1 cellular context compared by ENCODE assay signal in the genomic region with DNA sequence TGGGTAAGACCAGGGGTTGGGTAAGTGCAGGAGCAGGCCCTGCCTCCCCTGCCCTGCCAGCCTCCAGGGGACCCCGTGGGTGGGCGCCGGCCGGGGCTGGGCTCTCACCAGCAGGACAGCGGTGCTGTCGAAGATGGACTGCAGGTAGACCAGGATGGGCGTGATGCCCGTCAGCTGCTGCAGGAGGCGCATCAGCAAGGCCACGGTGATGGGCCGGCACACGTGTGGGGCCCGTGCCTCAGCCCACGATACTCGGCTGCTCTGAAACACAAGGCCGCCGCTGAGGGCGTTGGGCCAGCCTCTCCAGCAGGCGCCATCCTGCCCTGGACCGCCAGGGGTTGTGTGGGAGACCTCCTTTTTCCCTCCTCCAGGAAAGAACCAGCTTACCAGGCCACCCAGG.
TF ChIP-seq lines count a peak whose summit lies in the region.

No MANE protein-coding gene starts in this region.

TF ChIP-seq in HepG2, 621 proteins besides CTCF, POLR2A, EP300 and RAD21:
- TF ChIP-seq, protein P1, sequence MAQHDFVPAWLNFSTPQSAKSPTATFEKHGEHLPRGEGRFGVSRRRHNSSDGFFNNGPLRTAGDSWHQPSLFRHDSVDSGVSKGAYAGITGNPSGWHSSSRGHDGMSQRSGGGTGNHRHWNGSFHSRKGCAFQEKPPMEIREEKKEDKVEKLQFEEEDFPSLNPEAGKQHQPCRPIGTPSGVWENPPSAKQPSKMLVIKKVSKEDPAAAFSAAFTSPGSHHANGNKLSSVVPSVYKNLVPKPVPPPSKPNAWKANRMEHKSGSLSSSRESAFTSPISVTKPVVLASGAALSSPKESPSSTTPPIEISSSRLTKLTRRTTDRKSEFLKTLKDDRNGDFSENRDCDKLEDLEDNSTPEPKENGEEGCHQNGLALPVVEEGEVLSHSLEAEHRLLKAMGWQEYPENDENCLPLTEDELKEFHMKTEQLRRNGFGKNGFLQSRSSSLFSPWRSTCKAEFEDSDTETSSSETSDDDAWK (CRISPR knock-in tag; IDR thresholded peaks at IDR 0.05), result no peak
- TF ChIP-seq, protein P2, sequence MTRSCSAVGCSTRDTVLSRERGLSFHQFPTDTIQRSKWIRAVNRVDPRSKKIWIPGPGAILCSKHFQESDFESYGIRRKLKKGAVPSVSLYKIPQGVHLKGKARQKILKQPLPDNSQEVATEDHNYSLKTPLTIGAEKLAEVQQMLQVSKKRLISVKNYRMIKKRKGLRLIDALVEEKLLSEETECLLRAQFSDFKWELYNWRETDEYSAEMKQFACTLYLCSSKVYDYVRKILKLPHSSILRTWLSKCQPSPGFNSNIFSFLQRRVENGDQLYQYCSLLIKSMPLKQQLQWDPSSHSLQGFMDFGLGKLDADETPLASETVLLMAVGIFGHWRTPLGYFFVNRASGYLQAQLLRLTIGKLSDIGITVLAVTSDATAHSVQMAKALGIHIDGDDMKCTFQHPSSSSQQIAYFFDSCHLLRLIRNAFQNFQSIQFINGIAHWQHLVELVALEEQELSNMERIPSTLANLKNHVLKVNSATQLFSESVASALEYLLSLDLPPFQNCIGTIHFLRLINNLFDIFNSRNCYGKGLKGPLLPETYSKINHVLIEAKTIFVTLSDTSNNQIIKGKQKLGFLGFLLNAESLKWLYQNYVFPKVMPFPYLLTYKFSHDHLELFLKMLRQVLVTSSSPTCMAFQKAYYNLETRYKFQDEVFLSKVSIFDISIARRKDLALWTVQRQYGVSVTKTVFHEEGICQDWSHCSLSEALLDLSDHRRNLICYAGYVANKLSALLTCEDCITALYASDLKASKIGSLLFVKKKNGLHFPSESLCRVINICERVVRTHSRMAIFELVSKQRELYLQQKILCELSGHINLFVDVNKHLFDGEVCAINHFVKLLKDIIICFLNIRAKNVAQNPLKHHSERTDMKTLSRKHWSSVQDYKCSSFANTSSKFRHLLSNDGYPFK (CRISPR knock-in tag; IDR thresholded peaks at IDR 0.05; ENCODE audit: borderline replicate concordance), result no peak
- no peak for TF ChIP-seq TARDBP (CRISPR knock-in tag; IDR thresholded peaks at IDR 0.05)
- no peak for TF ChIP-seq ZNF343 (CRISPR knock-in tag; IDR thresholded peaks at IDR 0.05)
- no peak for TF ChIP-seq MEIS1 (CRISPR knock-in tag; IDR thresholded peaks at IDR 0.05; ENCODE audit: borderline replicate concordance)
- no peak for TF ChIP-seq ATM (IDR thresholded peaks at IDR 0.05; ENCODE audit: borderline replicate concordance)
- TF ChIP-seq, protein P3, sequence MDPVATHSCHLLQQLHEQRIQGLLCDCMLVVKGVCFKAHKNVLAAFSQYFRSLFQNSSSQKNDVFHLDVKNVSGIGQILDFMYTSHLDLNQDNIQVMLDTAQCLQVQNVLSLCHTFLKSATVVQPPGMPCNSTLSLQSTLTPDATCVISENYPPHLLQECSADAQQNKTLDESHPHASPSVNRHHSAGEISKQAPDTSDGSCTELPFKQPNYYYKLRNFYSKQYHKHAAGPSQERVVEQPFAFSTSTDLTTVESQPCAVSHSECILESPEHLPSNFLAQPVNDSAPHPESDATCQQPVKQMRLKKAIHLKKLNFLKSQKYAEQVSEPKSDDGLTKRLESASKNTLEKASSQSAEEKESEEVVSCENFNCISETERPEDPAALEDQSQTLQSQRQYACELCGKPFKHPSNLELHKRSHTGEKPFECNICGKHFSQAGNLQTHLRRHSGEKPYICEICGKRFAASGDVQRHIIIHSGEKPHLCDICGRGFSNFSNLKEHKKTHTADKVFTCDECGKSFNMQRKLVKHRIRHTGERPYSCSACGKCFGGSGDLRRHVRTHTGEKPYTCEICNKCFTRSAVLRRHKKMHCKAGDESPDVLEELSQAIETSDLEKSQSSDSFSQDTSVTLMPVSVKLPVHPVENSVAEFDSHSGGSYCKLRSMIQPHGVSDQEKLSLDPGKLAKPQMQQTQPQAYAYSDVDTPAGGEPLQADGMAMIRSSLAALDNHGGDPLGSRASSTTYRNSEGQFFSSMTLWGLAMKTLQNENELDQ (CRISPR knock-in tag; IDR thresholded peaks at IDR 0.05; ENCODE audit: borderline replicate concordance), result no peak
- 0 out of 2 replicates have a peak, but pooled peaks have one; percentile 16 for TF ChIP-seq RBFOX2 (IDR thresholded peaks at IDR 0.05; ENCODE audit: low read depth, low read length)
- TF ChIP-seq AGO2 (optimal IDR thresholded peaks at IDR 0.05; ENCODE audit: low read depth, low read length), result peak; percentile 45
- TF ChIP-seq, protein P4, sequence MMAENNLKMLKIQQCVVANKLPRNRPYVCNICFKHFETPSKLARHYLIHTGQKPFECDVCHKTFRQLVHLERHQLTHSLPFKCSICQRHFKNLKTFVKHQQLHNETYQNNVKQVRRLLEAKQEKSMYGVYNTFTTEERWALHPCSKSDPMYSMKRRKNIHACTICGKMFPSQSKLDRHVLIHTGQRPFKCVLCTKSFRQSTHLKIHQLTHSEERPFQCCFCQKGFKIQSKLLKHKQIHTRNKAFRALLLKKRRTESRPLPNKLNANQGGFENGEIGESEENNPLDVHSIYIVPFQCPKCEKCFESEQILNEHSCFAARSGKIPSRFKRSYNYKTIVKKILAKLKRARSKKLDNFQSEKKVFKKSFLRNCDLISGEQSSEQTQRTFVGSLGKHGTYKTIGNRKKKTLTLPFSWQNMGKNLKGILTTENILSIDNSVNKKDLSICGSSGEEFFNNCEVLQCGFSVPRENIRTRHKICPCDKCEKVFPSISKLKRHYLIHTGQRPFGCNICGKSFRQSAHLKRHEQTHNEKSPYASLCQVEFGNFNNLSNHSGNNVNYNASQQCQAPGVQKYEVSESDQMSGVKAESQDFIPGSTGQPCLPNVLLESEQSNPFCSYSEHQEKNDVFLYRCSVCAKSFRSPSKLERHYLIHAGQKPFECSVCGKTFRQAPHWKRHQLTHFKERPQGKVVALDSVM (CRISPR knock-in tag; IDR thresholded peaks at IDR 0.05), result no peak
